7 cellular contexts compared by ENCODE assay signal in genomic region chr16:29204476-29205135, GRCh38.
A peak's percentile ranks its signal among the peaks of the same experiment; 100 is the strongest.
DNase-seq lines count a peak whose midpoint lies in the region; ATAC-seq and TF ChIP-seq lines count a peak whose summit lies in the region.
"Not testable (repeated sequence)": the region's sequence is repeated elsewhere in the genome, so short reads cannot be mapped to it uniquely, and the experiment has no call there.

No MANE protein-coding gene starts in this region.

- H4K91ac ChIP-seq in IMR-90 (ENCODE audit: insufficient read depth, low read depth, low read length): peak overlapping the region; percentile 58; the same call in 1 of the 2 replicates

- H3K56ac ChIP-seq in IMR-90 (ENCODE audit: extremely low read depth, insufficient read depth, low read length): not testable (repeated sequence)

- DNase-seq in IMR-90: not testable (repeated sequence)
- peak; percentile 21 for DNase-seq in activated CD8-positive, alpha-beta memory T cell treated with anti-CD3 and anti-CD28 coated beads, Interleukin-2, amount 10 ng/mL, durations not matched to agents 7 days and 5 days
- DNase-seq in MCF 10A (ENCODE audit: unreplicated experiment) (peak; percentile 30), islet precursor cell (peak; percentile 22), spleen (peak; percentile 47)
- peak; percentile 40 for DNase-seq in natural killer cell treated with Interleukin-12 subunit alpha and Interleukin-12 subunit beta and Interleukin-15 and Interleukin-18, amount 100 ng/mL, for 72 hours (ENCODE audit: low spot score)

- dilution Hi-C loops in IMR-90 (cut with HindIII; ENCODE audit: low sequenced_read_pairs, unreplicated experiment): not testable (repeated sequence)

- H3K79me1 ChIP-seq in IMR-90 (ENCODE audit: low read depth in 1 of 2, low read length in 2 of 2): not testable (repeated sequence)

- not testable (repeated sequence) for H3K27me3 Mint-ChIP-seq in activated CD8-positive, alpha-beta memory T cell treated with anti-CD3 and anti-CD28 coated beads, Interleukin-2, amount 10 ng/mL, durations not matched to agents 7 days and 5 days; MCF 10A (ENCODE audit: insufficient read depth, unreplicated experiment); natural killer cell treated with Interleukin-12 subunit alpha and Interleukin-12 subunit beta and Interleukin-15 and Interleukin-18, amount 100 ng/mL, for 72 hours

- WGBS in IMR-90 (ENCODE audit: extremely low coverage in 2 of 2, insufficient read length in 1 of 2), 2 experiments: 76% methylated on average over 7 of the region's 15 CpGs; no CpG with 5 or more reads in 1 of the 2 experiments
- WGBS in spleen, 5 donors: 91 to 95% (median 93%) methylated on average over 15 of the region's 15 CpGs

- H4K8ac ChIP-seq in IMR-90 (ENCODE audit: low read depth in 2 of 2, low read length in 2 of 2): peak overlapping the region in 1 of 2 experiments; percentile 44; a peak in 1 of 4 replicates

- POLR2A ChIA-PET in IMR-90 (lab: Charles Lee; ENCODE audit: unreplicated experiment); MCF 10A (lab: Yijun Ruan, JAX): not testable (repeated sequence)

- H3K14ac ChIP-seq in IMR-90 (replicated peaks; ENCODE audit: low read depth, low read length): not testable (repeated sequence)

- H3K9me3 ChIP-seq in IMR-90 (ENCODE audit: control insufficient read depth, insufficient read depth, low read length): not testable (repeated sequence)
- H3K9me3 ChIP-seq in spleen: peaks cover 0 to 14% (median 6%) of the 10 kb centered on the region in 8 donors

- not testable (repeated sequence) for H3K23ac ChIP-seq in IMR-90 (ENCODE audit: low read depth, low read length)

- not testable (repeated sequence) for H3K9ac ChIP-seq in IMR-90 (ENCODE audit: low read depth, low read length)

- H4K20me1 ChIP-seq in IMR-90 (ENCODE audit: insufficient read depth, low read length): not testable (repeated sequence)

- peak overlapping the region; percentile 84 for H2AK5ac ChIP-seq in IMR-90 (ENCODE audit: low read depth, low read length)

- H2BK20ac ChIP-seq in IMR-90 (ENCODE audit: low read depth, low read length): not testable (repeated sequence)

- in situ Hi-C loops in IMR-90 (cut with MboI; ENCODE audit: low sequenced_read_pairs): not testable (repeated sequence)

- H3K4me1 ChIP-seq in IMR-90 (ENCODE audit: control insufficient read depth, insufficient read depth, low read length): peaks cover 25% of the 10 kb centered on the region
- H3K4me1 ChIP-seq in spleen: not testable (repeated sequence)

- not testable (repeated sequence) for BruUV-seq in IMR-90 (replicated peaks; lab: Mats Ljungman, UMichigan); MCF 10A (replicated peaks; lab: Mats Ljungman, UMichigan)

- H3K27ac ChIP-seq in IMR-90 (ENCODE audit: insufficient read depth, low read length): peak overlapping the region; percentile 42; the same call in 1 of the 2 replicates
- not testable (repeated sequence) for H3K27ac ChIP-seq in spleen

- not testable (repeated sequence) for H3K9me1 ChIP-seq in IMR-90 (ENCODE audit: insufficient read depth, low read length)

- not testable (repeated sequence) for H3K4me1 Mint-ChIP-seq in activated CD8-positive, alpha-beta memory T cell treated with anti-CD3 and anti-CD28 coated beads, Interleukin-2, amount 10 ng/mL, durations not matched to agents 7 days and 5 days; MCF 10A (ENCODE audit: insufficient read depth, unreplicated experiment); natural killer cell treated with Interleukin-12 subunit alpha and Interleukin-12 subunit beta and Interleukin-15 and Interleukin-18, amount 100 ng/mL, for 72 hours (ENCODE audit: low read depth in 2 of 2)

- H3K4me3 Mint-ChIP-seq in activated CD8-positive, alpha-beta memory T cell treated with anti-CD3 and anti-CD28 coated beads, Interleukin-2, amount 10 ng/mL, durations not matched to agents 7 days and 5 days; MCF 10A (ENCODE audit: unreplicated experiment); natural killer cell treated with Interleukin-12 subunit alpha and Interleukin-12 subunit beta and Interleukin-15 and Interleukin-18, amount 100 ng/mL, for 72 hours: not testable (repeated sequence)

- H3K4ac ChIP-seq in IMR-90 (ENCODE audit: low read depth, low read length): peak overlapping the region; percentile 36; the same call in 1 of the 2 replicates

- TF ChIP-seq POLR2A in IMR-90 (IDR thresholded peaks at IDR 0.05; ENCODE audit: low read depth, low read length); spleen (IDR thresholded peaks at IDR 0.05): not testable (repeated sequence)

- H2BK15ac ChIP-seq in IMR-90 (ENCODE audit: low read depth, low read length): not testable (repeated sequence)

- not testable (repeated sequence) for H3K27me3 ChIP-seq in IMR-90 (ENCODE audit: control insufficient read depth, insufficient read depth, low read length); spleen (replicated peaks in 1 of 7)

- H2AK9ac ChIP-seq in IMR-90 (replicated peaks; ENCODE audit: low read depth, low read length, poor library complexity): not testable (repeated sequence)

- CTCF ChIA-PET in IMR-90 (lab: Yijun Ruan, JAX); activated CD8-positive, alpha-beta memory T cell treated with anti-CD3 and anti-CD28 coated beads, Interleukin-2, amount 10 ng/mL, durations not matched to agents 7 days and 5 days (lab: Charles Lee); MCF 10A (lab: Yijun Ruan, JAX): not testable (repeated sequence)

- H3K27ac Mint-ChIP-seq in activated CD8-positive, alpha-beta memory T cell treated with anti-CD3 and anti-CD28 coated beads, Interleukin-2, amount 10 ng/mL, durations not matched to agents 7 days and 5 days; MCF 10A (ENCODE audit: low read depth, unreplicated experiment); natural killer cell treated with Interleukin-12 subunit alpha and Interleukin-12 subunit beta and Interleukin-15 and Interleukin-18, amount 100 ng/mL, for 72 hours: not testable (repeated sequence)

- TF ChIP-seq RAD21 in IMR-90 (IDR thresholded peaks at IDR 0.05; ENCODE audit: low read length): not testable (repeated sequence)

- H3K9me3 Mint-ChIP-seq in activated CD8-positive, alpha-beta memory T cell treated with anti-CD3 and anti-CD28 coated beads, Interleukin-2, amount 10 ng/mL, durations not matched to agents 7 days and 5 days (ENCODE audit: low read depth); MCF 10A (ENCODE audit: unreplicated experiment); natural killer cell treated with Interleukin-12 subunit alpha and Interleukin-12 subunit beta and Interleukin-15 and Interleukin-18, amount 100 ng/mL, for 72 hours: not testable (repeated sequence)

- not testable (repeated sequence) for H3K4me2 ChIP-seq in IMR-90 (ENCODE audit: low read depth, low read length)

- not testable (repeated sequence) for H2BK5ac ChIP-seq in IMR-90 (ENCODE audit: low read depth, low read length, poor library complexity, severe bottlenecking)

- 0 out of 2 replicates have a peak overlapping the region, but pooled peaks have one; percentile 3 for H2BK120ac ChIP-seq in IMR-90 (ENCODE audit: low read depth, low read length)

- H3K36me3 ChIP-seq in IMR-90 (ENCODE audit: control insufficient read depth, insufficient read depth, low read length); spleen: not testable (repeated sequence)

- not testable (repeated sequence) for ATAC-seq in IMR-90 (ENCODE audit: low read depth); activated CD8-positive, alpha-beta memory T cell treated with anti-CD3 and anti-CD28 coated beads, Interleukin-2, amount 10 ng/mL, durations not matched to agents 7 days and 5 days; natural killer cell treated with Interleukin-12 subunit alpha and Interleukin-12 subunit beta and Interleukin-15 and Interleukin-18, amount 100 ng/mL, for 72 hours
- peak; percentile 89 for ATAC-seq in esophagus mucosa

- H2AFZ ChIP-seq in IMR-90 (replicated peaks; ENCODE audit: low read length, poor library complexity): not testable (repeated sequence)

- not testable (repeated sequence) for H3K4me3 ChIP-seq in IMR-90 (ENCODE audit: insufficient read depth, low read depth, low read length); spleen

- intact Hi-C loops in IMR-90 (cut with micrococcal nuclease); MCF 10A (cut with micrococcal nuclease); spleen (cut with DNase I; ENCODE audit: low total_unique reads): not testable (repeated sequence)

- H3K36me3 Mint-ChIP-seq in activated CD8-positive, alpha-beta memory T cell treated with anti-CD3 and anti-CD28 coated beads, Interleukin-2, amount 10 ng/mL, durations not matched to agents 7 days and 5 days: peaks cover 17% of the 10 kb centered on the region
- H3K36me3 Mint-ChIP-seq in MCF 10A (ENCODE audit: insufficient read depth, unreplicated experiment): not testable (repeated sequence)
- H3K36me3 Mint-ChIP-seq in natural killer cell treated with Interleukin-12 subunit alpha and Interleukin-12 subunit beta and Interleukin-15 and Interleukin-18, amount 100 ng/mL, for 72 hours: peaks cover 12% of the 10 kb centered on the region

- H4K5ac ChIP-seq in IMR-90 (ENCODE audit: low read depth, low read length): peak overlapping the region; percentile 36

- H3K18ac ChIP-seq in IMR-90 (ENCODE audit: low read depth, low read length): peak overlapping the region; percentile 77

- TF ChIP-seq CTCF in IMR-90 (conservative IDR thresholded peaks at IDR 0.05; ENCODE audit: low read depth, low read length); MCF 10A (IDR thresholded peaks at IDR 0.05; ENCODE audit: unreplicated experiment); spleen (IDR thresholded peaks at IDR 0.05 in 8 of 11, conservative IDR thresholded peaks at IDR 0.05 in 3 of 11): not testable (repeated sequence)
